Comparison of ENCODE assay signal across 8 cellular contexts in the genomic region with DNA sequence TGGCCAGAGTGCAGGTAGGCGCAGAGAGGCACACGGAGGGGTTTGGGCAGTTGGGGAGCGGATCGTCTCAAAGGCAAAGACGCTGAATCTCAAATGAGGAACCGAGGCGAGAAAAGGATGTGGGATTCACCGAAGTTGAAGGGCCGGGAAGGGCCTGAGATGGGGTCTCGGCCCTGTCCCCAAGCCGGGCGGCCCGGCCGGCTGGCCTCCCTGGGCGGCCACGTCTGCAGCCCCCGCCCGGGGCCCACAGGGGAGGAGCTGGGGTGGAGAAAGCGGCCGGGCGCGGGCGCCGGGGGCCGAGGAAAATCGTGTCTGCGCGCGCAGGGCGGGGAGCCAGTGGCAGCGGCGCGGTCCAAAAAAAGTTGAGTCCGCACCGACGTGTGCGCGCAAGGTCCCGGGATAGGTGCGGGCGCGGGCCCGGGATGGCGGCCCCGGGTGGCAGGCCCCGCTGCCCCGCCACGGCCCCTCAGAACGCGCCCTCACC. TPM values are rescaled to one million over a fixed set of nuclear protein-coding genes. Genes with fewer than 3 reads are reported as not detected.
A peak's percentile ranks its signal among the peaks of the same experiment; 100 is the strongest.
DNase-seq lines count a peak whose midpoint lies in the region; ATAC-seq and TF ChIP-seq lines count a peak whose summit lies in the region.

No MANE protein-coding gene starts in this region.

- H3K27ac Mint-ChIP-seq in activated T-cell treated with anti-CD3 and anti-CD28 coated beads, Interleukin-2, amount 50 U/mL, for 72 hours: peak overlapping the region; percentile 94

- TF ChIP-seq CTCF in GM06990 (IDR thresholded peaks at IDR 0.05; ENCODE audit: insufficient read depth, low read length, poor library complexity, severe bottlenecking): no peak
- no peak for TF ChIP-seq CTCF in fibroblast of villous mesenchyme (IDR thresholded peaks at IDR 0.05; ENCODE audit: insufficient read depth, low read depth, low read length)
- no peak for TF ChIP-seq CTCF in neutrophil (IDR thresholded peaks at IDR 0.05)

- peaks cover 29% of the 10 kb centered on the region for H3K4me1 Mint-ChIP-seq in activated T-cell treated with anti-CD3 and anti-CD28 coated beads, Interleukin-2, amount 50 U/mL, for 72 hours (ENCODE audit: low read depth)

- ATAC-seq in GM21786 (IDR thresholded peaks at IDR 0.05; ENCODE audit: unreplicated experiment): peak; percentile 17
- peak; percentile 29 to 36 for ATAC-seq in activated T-cell treated with anti-CD3 and anti-CD28 coated beads, Interleukin-2, amount 50 U/mL, for 72 hours (replicated peaks in 1 of 2)
- no peak for ATAC-seq in GM18861 (IDR thresholded peaks at IDR 0.05; ENCODE audit: unreplicated experiment)

- H3K9ac ChIP-seq in Karpas-422 (ENCODE audit: low read length): peak overlapping the region; percentile 72

- H3K9me3 Mint-ChIP-seq in activated T-cell treated with anti-CD3 and anti-CD28 coated beads, Interleukin-2, amount 50 U/mL, for 72 hours: no peaks in the 10 kb centered on the region

- peak overlapping the region; percentile 82 for H3K4me2 ChIP-seq in Karpas-422 (ENCODE audit: low read depth, low read length, poor library complexity, severe bottlenecking)

- no peaks in the 10 kb centered on the region for H3K79me2 ChIP-seq in Karpas-422 (ENCODE audit: low read length)

- no peaks in the 10 kb centered on the region for H3K27me3 ChIP-seq in GM06990 (replicated peaks; ENCODE audit: control insufficient read depth, insufficient read depth, low read length)
- no peaks in the 10 kb centered on the region for H3K27me3 ChIP-seq in Karpas-422 (ENCODE audit: low read length)
- peaks cover 37% of the 10 kb centered on the region for H3K27me3 ChIP-seq in neutrophil

- H3K9me2 ChIP-seq in Karpas-422 (replicated peaks; ENCODE audit: insufficient read depth, low read length): no peaks in the 10 kb centered on the region

- H3K4me3 ChIP-seq in GM06990 (replicated peaks; ENCODE audit: low read depth, low read length) (peak overlapping the region; percentile 66), Karpas-422 (ENCODE audit: low read length) (peak overlapping the region; percentile 74), fibroblast of villous mesenchyme (ENCODE audit: low read depth, low read length) (peak overlapping the region; percentile 96), neutrophil (ENCODE audit: low read depth in 1 of 2, low read length in 1 of 2) (peak overlapping the region; percentile 74 to 92)

- H3K4me3 Mint-ChIP-seq in activated T-cell treated with anti-CD3 and anti-CD28 coated beads, Interleukin-2, amount 50 U/mL, for 72 hours: peak overlapping the region; percentile 82 to 99

- H2AFZ ChIP-seq in Karpas-422 (ENCODE audit: low read length): peak overlapping the region; percentile 78; the same call in 1 of the 2 replicates

- peak overlapping the region; percentile 21; the same call in 1 of the 2 replicates for H3K27ac ChIP-seq in Karpas-422 (ENCODE audit: low read length)
- peak overlapping the region; percentile 60 for H3K27ac ChIP-seq in neutrophil

- no peaks in the 10 kb centered on the region for H3K9me3 ChIP-seq in Karpas-422 (ENCODE audit: low read length)
- no peaks in the 10 kb centered on the region for H3K9me3 ChIP-seq in neutrophil

- no peaks in the 10 kb centered on the region for H3K27me3 Mint-ChIP-seq in activated T-cell treated with anti-CD3 and anti-CD28 coated beads, Interleukin-2, amount 50 U/mL, for 72 hours (ENCODE audit: low read depth)

- no peaks in the 10 kb centered on the region for H4K20me1 ChIP-seq in Karpas-422 (ENCODE audit: insufficient read depth, low read depth, low read length)

- H3K36me3 Mint-ChIP-seq in activated T-cell treated with anti-CD3 and anti-CD28 coated beads, Interleukin-2, amount 50 U/mL, for 72 hours (ENCODE audit: insufficient read depth in 2 of 2): peaks cover 2 to 6% of the 10 kb centered on the region in 2 donors

- peaks cover 20% of the 10 kb centered on the region for H3K4me1 ChIP-seq in Karpas-422 (ENCODE audit: low read length)
- peaks cover 20% of the 10 kb centered on the region in 2 experiments for H3K4me1 ChIP-seq in neutrophil (ENCODE audit: control insufficient read depth in 1 of 2, insufficient read depth in 1 of 2, low read depth in 1 of 2, low read length in 1 of 2)

- DNase-seq in GM06990 (ENCODE audit: extremely low read depth, insufficient read length) (peak; percentile 55), Karpas-422 (peak; percentile 78), fibroblast of villous mesenchyme (ENCODE audit: low read depth) (peak; percentile 50), NK-92 (lab: John Stamatoyannopoulos, UW; ENCODE audit: unreplicated experiment) (no peak)
- peak; percentile 52 to 64 for DNase-seq in activated T-cell treated with anti-CD3 and anti-CD28 coated beads, Interleukin-2, amount 50 U/mL, for 72 hours

- H3K36me3 ChIP-seq in GM06990 (ENCODE audit: control insufficient read depth, insufficient read depth, low read length): peaks cover 7% of the 10 kb centered on the region; the same call in 1 of the 2 replicates
- no peaks in the 10 kb centered on the region for H3K36me3 ChIP-seq in Karpas-422 (ENCODE audit: insufficient read depth, low read length)
- no peaks in the 10 kb centered on the region for H3K36me3 ChIP-seq in neutrophil

RNA-seq across cellular contexts. Expression of a gene that starts 0.4 kb away (rescaled TPM):
- total RNA-seq in Karpas-422 (2014; rRNA removed; shearing (Covaris generic); ENCODE audit: low replicate concordance): 11.0 and 15.4 TPM in 2 replicates
- total RNA-seq in activated T-cell treated with anti-CD3 and anti-CD28 coated beads, Interleukin-2, amount 50 U/mL, for 72 hours: 10 to 100 TPM; 32.6 to 34.7 TPM
- 90.5 and 104 TPM in 2 replicates for total RNA-seq in fibroblast of villous mesenchyme

RNA-seq across cellular contexts. Expression of a gene that starts 12.3 kb away (rescaled TPM):
- total RNA-seq in Karpas-422 (2014; rRNA removed; shearing (Covaris generic); ENCODE audit: low replicate concordance): not detected in 2 replicates
- under 1 TPM; 0.12 to 0.16 TPM for total RNA-seq in activated T-cell treated with anti-CD3 and anti-CD28 coated beads, Interleukin-2, amount 50 U/mL, for 72 hours
- total RNA-seq in fibroblast of villous mesenchyme: not detected in 2 replicates

RNA-seq across cellular contexts. Expression of a gene that starts 24.1 kb away (rescaled TPM):
- 1.1 and 1.3 TPM in 2 replicates for total RNA-seq in Karpas-422 (2014; rRNA removed; shearing (Covaris generic); ENCODE audit: low replicate concordance)
- total RNA-seq in activated T-cell treated with anti-CD3 and anti-CD28 coated beads, Interleukin-2, amount 50 U/mL, for 72 hours: 10 to 100 TPM; 12.3 to 20.1 TPM
- 8.6 and 9.3 TPM in 2 replicates for total RNA-seq in fibroblast of villous mesenchyme

RNA-seq across cellular contexts. Expression of a gene that starts 31.3 kb away (rescaled TPM):
- not detected in 2 replicates for total RNA-seq in Karpas-422 (2014; rRNA removed; shearing (Covaris generic); ENCODE audit: low replicate concordance)
- total RNA-seq in activated T-cell treated with anti-CD3 and anti-CD28 coated beads, Interleukin-2, amount 50 U/mL, for 72 hours: 10 to 100 TPM; 11.4 to 11.6 TPM
- total RNA-seq in fibroblast of villous mesenchyme: under 0.01 TPM in 1 of 2 replicates, not detected in the other

RNA-seq across cellular contexts. Expression of a gene that starts 31.3 kb away (rescaled TPM):
- 92.4 and 264 TPM in 2 replicates for total RNA-seq in Karpas-422 (2014; rRNA removed; shearing (Covaris generic); ENCODE audit: low replicate concordance)
- 100 to 1,000 TPM; 169 to 184 TPM for total RNA-seq in activated T-cell treated with anti-CD3 and anti-CD28 coated beads, Interleukin-2, amount 50 U/mL, for 72 hours
- total RNA-seq in fibroblast of villous mesenchyme: 54.0 and 72.8 TPM in 2 replicates
